ENCODE assay signal across 19 cellular contexts in the genomic region with DNA sequence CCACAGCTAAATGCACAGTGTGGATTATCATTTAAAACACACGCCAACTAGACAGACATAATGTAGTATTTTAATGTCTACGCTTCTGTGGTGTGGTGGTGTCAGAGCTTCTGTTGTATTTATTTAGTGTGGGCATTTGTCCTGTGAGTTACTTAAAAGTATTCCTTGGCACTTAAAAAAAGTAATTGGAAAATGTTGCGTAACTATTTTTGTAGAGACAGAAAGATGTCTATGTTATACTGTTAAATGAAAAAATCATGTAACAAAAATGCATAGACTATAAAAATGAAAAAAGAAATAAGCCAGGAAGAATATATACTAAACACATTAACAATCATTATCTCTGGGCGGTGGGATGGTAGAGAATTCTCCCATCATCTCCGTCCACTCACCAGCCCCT. TPM values are rescaled to one million over a fixed set of nuclear protein-coding genes. Genes with fewer than 3 reads are reported as not detected.
DNase-seq lines count a peak whose midpoint lies in the region; ATAC-seq lines count a peak whose summit lies in the region.
"Had no signal": no experiment of that assay in that cellular context is flagged by ENCODE, and none has a peak within 500 bp of the region (broad histone marks: within the 10 kb centered on the region; RNA-seq: fewer than 3 reads in every experiment).

No MANE protein-coding gene starts in this region.

- H3K4me3 Mint-ChIP-seq in T-helper 2 cell treated with Interferon-gamma antibody and Interleukin-4, amounts not matched to agents 5 μg/mL and 100 μg/mL, for 36 hours, result peak overlapping the region; percentile 2
- H3K4me3 Mint-ChIP-seq in CD4-positive, alpha-beta memory T cell, result peak overlapping the region in 7 of 8 donors; percentile 37 to 89 (median 59)
- no peak overlapping the region for H3K4me3 Mint-ChIP-seq in activated T-helper 1 cell treated with anti-CD3 and anti-CD28 coated beads, Interleukin-12 subunit alpha, Interleukin-12 subunit beta, Interleukin-2, Interleukin-4 antibody, amounts not matched to agents 30 ng/mL and 10 ng/mL and 1 ng/mL, durations not matched to agents 14 hours and 24 hours and 36 hours
- peak overlapping the region; percentile 61 to 88 (median 72) for H3K4me3 Mint-ChIP-seq in immature natural killer cell
- H3K4me3 Mint-ChIP-seq: GM23338 had no signal

- peaks cover 43% of the 10 kb centered on the region for H3K36me3 Mint-ChIP-seq in T-helper 2 cell treated with Interferon-gamma antibody and Interleukin-4, amounts not matched to agents 5 μg/mL and 100 μg/mL, for 36 hours (ENCODE audit: low read depth)
- peaks cover 24 to 54% of the 10 kb centered on the region in 2 donors for H3K36me3 Mint-ChIP-seq in CD4-positive, alpha-beta memory T cell
- H3K36me3 Mint-ChIP-seq in activated T-helper 1 cell treated with anti-CD3 and anti-CD28 coated beads, Interleukin-12 subunit alpha, Interleukin-12 subunit beta, Interleukin-2, Interleukin-4 antibody, amounts not matched to agents 30 ng/mL and 10 ng/mL and 1 ng/mL, durations not matched to agents 14 hours and 24 hours and 36 hours (ENCODE audit: low read depth), result peaks cover 26% of the 10 kb centered on the region
- peaks cover 0 to 7% (median 0%) of the 10 kb centered on the region in 3 donors for H3K36me3 Mint-ChIP-seq in immature natural killer cell

- no peaks in the 10 kb centered on the region for H3K9me3 Mint-ChIP-seq in T-helper 2 cell treated with Interferon-gamma antibody and Interleukin-4, amounts not matched to agents 5 μg/mL and 100 μg/mL, for 36 hours
- H3K9me3 Mint-ChIP-seq in CD4-positive, alpha-beta memory T cell, result peaks cover 0 to 2% (median 0%) of the 10 kb centered on the region in 8 donors
- H3K9me3 Mint-ChIP-seq in activated T-helper 1 cell treated with anti-CD3 and anti-CD28 coated beads, Interleukin-12 subunit alpha, Interleukin-12 subunit beta, Interleukin-2, Interleukin-4 antibody, amounts not matched to agents 30 ng/mL and 10 ng/mL and 1 ng/mL, durations not matched to agents 14 hours and 24 hours and 36 hours, result no peaks in the 10 kb centered on the region
- no peaks in the 10 kb centered on the region for H3K9me3 Mint-ChIP-seq in immature natural killer cell
- H3K9me3 Mint-ChIP-seq: activated CD4-positive, alpha-beta T cell treated with anti-CD3 and anti-CD28 coated beads, Interleukin-2, amount 10 ng/mL, durations not matched to agents 7 days and 5 days; GM23338 had no signal

- no peak overlapping the region for H3K4me3 ChIP-seq in CD4-positive, alpha-beta memory T cell (ENCODE audit: low read length in 2 of 2)
- H3K4me3 ChIP-seq: GM23338, upper lobe of left lung had no signal

- peaks cover 78% of the 10 kb centered on the region for H3K4me1 Mint-ChIP-seq in T-helper 2 cell treated with Interferon-gamma antibody and Interleukin-4, amounts not matched to agents 5 μg/mL and 100 μg/mL, for 36 hours (ENCODE audit: low read depth)
- H3K4me1 Mint-ChIP-seq in CD4-positive, alpha-beta memory T cell, result peaks cover 82 to 99% (median 90%) of the 10 kb centered on the region in 4 donors
- H3K4me1 Mint-ChIP-seq in activated T-helper 1 cell treated with anti-CD3 and anti-CD28 coated beads, Interleukin-12 subunit alpha, Interleukin-12 subunit beta, Interleukin-2, Interleukin-4 antibody, amounts not matched to agents 30 ng/mL and 10 ng/mL and 1 ng/mL, durations not matched to agents 14 hours and 24 hours and 36 hours (ENCODE audit: low read depth), result peaks cover 82% of the 10 kb centered on the region
- H3K4me1 Mint-ChIP-seq in immature natural killer cell, result peaks cover 97 to 100% of the 10 kb centered on the region in 2 donors

- H3K9me3 ChIP-seq in CD4-positive, alpha-beta memory T cell (ENCODE audit: control insufficient read depth in 1 of 2, low read length in 2 of 2), result no peaks in the 10 kb centered on the region
- H3K9me3 ChIP-seq: BE2C, upper lobe of left lung had no signal

- CTCF ChIA-PET in CD4-positive, alpha-beta memory T cell (lab: Charles Lee; ENCODE audit: partially characterized antibody), result interaction anchor here (1.5 to 3.5 kb wide), 10 partner anchors 9 to 77 kb away, joined by 3 to 15 read pairs (median 7); no protein-coding TSS in a partner anchor

- peaks cover 4% of the 10 kb centered on the region for H3K36me3 ChIP-seq in CD4-positive, alpha-beta memory T cell (ENCODE audit: insufficient read depth, low read length)
- H3K36me3 ChIP-seq: BE2C, upper lobe of left lung had no signal

- H3K27me3 ChIP-seq in CD4-positive, alpha-beta memory T cell (ENCODE audit: insufficient read depth, low read length), result no peaks in the 10 kb centered on the region
- H3K27me3 ChIP-seq: BE2C, foreskin keratinocyte, upper lobe of left lung had no signal

- H3K27ac Mint-ChIP-seq in T-helper 2 cell treated with Interferon-gamma antibody and Interleukin-4, amounts not matched to agents 5 μg/mL and 100 μg/mL, for 36 hours, result no peak overlapping the region
- peak overlapping the region in 6 of 7 donors; percentile 67 to 97 (median 90) for H3K27ac Mint-ChIP-seq in CD4-positive, alpha-beta memory T cell
- H3K27ac Mint-ChIP-seq in activated T-helper 1 cell treated with anti-CD3 and anti-CD28 coated beads, Interleukin-12 subunit alpha, Interleukin-12 subunit beta, Interleukin-2, Interleukin-4 antibody, amounts not matched to agents 30 ng/mL and 10 ng/mL and 1 ng/mL, durations not matched to agents 14 hours and 24 hours and 36 hours, result peak overlapping the region; percentile 42
- peak overlapping the region; percentile 91 to 99 (median 95) for H3K27ac Mint-ChIP-seq in immature natural killer cell
- H3K27ac Mint-ChIP-seq: GM23338 had no signal

- POLR2A ChIA-PET in CD4-positive, alpha-beta memory T cell (lab: Charles Lee; ENCODE audit: partially characterized antibody), result interaction anchor here (1.1 to 11.2 kb wide), 14 partner anchors 10 to 76 kb away, joined by 3 to 125 read pairs (median 6); no protein-coding TSS in a partner anchor

- DNase-seq in T-helper 2 cell treated with Interferon-gamma antibody and Interleukin-4, amounts not matched to agents 5 μg/mL and 100 μg/mL, for 36 hours (ENCODE audit: low spot score), result no peak
- DNase-seq in T-helper 2 cell (no peak), immature natural killer cell (no peak), DMS 273 treated with DMSO at 0.1 percent for 48 hours (lab: John Stamatoyannopoulos, UW) (no peak), NCI-H1930 (lab: John Stamatoyannopoulos, UW) (no peak)
- no peak for DNase-seq in CD4-positive, alpha-beta memory T cell
- no peak for DNase-seq in activated T-helper 1 cell treated with anti-CD3 and anti-CD28 coated beads, Interleukin-12 subunit alpha, Interleukin-12 subunit beta, Interleukin-2, Interleukin-4 antibody, amounts not matched to agents 30 ng/mL and 10 ng/mL and 1 ng/mL, durations not matched to agents 14 hours and 24 hours and 36 hours (ENCODE audit: low spot score)
- DNase-seq: activated CD4-positive, alpha-beta T cell treated with anti-CD3 and anti-CD28 coated beads, Interleukin-2, amount 10 ng/mL, durations not matched to agents 7 days and 5 days; anterior cingulate cortex; BE2C; dermis blood vessel endothelial cell; foreskin keratinocyte; NCI-H146; small intestine; stimulated activated CD4-positive, alpha-beta T cell treated with anti-CD3 and anti-CD28 coated beads, Interleukin-2, amount 100 ng/mL, for 48 hours; upper lobe of left lung had no signal

- peaks cover 100% of the 10 kb centered on the region for H3K4me1 ChIP-seq in CD4-positive, alpha-beta memory T cell (ENCODE audit: insufficient read depth, low read length)

- H3K27me3 Mint-ChIP-seq in T-helper 2 cell treated with Interferon-gamma antibody and Interleukin-4, amounts not matched to agents 5 μg/mL and 100 μg/mL, for 36 hours (ENCODE audit: low read depth), result no peaks in the 10 kb centered on the region
- no peaks in the 10 kb centered on the region for H3K27me3 Mint-ChIP-seq in CD4-positive, alpha-beta memory T cell
- H3K27me3 Mint-ChIP-seq in activated T-helper 1 cell treated with anti-CD3 and anti-CD28 coated beads, Interleukin-12 subunit alpha, Interleukin-12 subunit beta, Interleukin-2, Interleukin-4 antibody, amounts not matched to agents 30 ng/mL and 10 ng/mL and 1 ng/mL, durations not matched to agents 14 hours and 24 hours and 36 hours (ENCODE audit: insufficient read depth), result no peaks in the 10 kb centered on the region
- peaks cover 0 to 14% (median 4%) of the 10 kb centered on the region in 3 donors for H3K27me3 Mint-ChIP-seq in immature natural killer cell (ENCODE audit: low read depth in 3 of 3)
- H3K27me3 Mint-ChIP-seq: activated CD4-positive, alpha-beta T cell treated with anti-CD3 and anti-CD28 coated beads, Interleukin-2, amount 10 ng/mL, durations not matched to agents 7 days and 5 days had no signal

- intact Hi-C loops in CD4-positive, alpha-beta memory T cell (cut with micrococcal nuclease), result no loop called here
- intact Hi-C loops in activated T-helper 1 cell treated with anti-CD3 and anti-CD28 coated beads, Interleukin-12 subunit alpha, Interleukin-12 subunit beta, Interleukin-2, Interleukin-4 antibody, amounts not matched to agents 30 ng/mL and 10 ng/mL and 1 ng/mL, durations not matched to agents 14 hours and 24 hours and 36 hours (cut with micrococcal nuclease), result no loop called here

- H3K27ac ChIP-seq in CD4-positive, alpha-beta memory T cell (ENCODE audit: low read depth, low read length), result peak overlapping the region; percentile 73
- H3K27ac ChIP-seq: epithelial cell of prostate, foreskin keratinocyte had no signal

- ATAC-seq in GM21723 (IDR thresholded peaks at IDR 0.05; ENCODE audit: unreplicated experiment), result no peak
- ATAC-seq: foreskin keratinocyte, GM23338 had no signal

RNA-seq across cellular contexts. Expression of a gene that starts 39.2 kb away (rescaled TPM):
- total RNA-seq in CD4-positive, alpha-beta memory T cell, result 100 to 1,000 TPM; 380 to 390 TPM
- polyA plus RNA-seq in CD4-positive, alpha-beta memory T cell, result 100 to 1,000 TPM; 271 to 370 TPM
- total RNA-seq in activated T-helper 1 cell treated with anti-CD3 and anti-CD28 coated beads, Interleukin-12 subunit alpha, Interleukin-12 subunit beta, Interleukin-2, Interleukin-4 antibody, amounts not matched to agents 30 ng/mL and 10 ng/mL and 1 ng/mL, durations not matched to agents 14 hours and 24 hours and 36 hours, result 147 TPM in 2 replicates
- 100 to 1,000 TPM; 176 to 336 (median 233) TPM for polyA plus RNA-seq in immature natural killer cell
